Comparison of ENCODE assay signal across 18 cellular contexts in genomic region chr7:101896312-101896711, GRCh38.
DNase-seq lines count a peak whose midpoint lies in the region; ATAC-seq and TF ChIP-seq lines count a peak whose summit lies in the region.
"Had no signal": no experiment of that assay in that cellular context is flagged by ENCODE, and none has a peak within 500 bp of the region (broad histone marks: within the 10 kb centered on the region; RNA-seq: fewer than 3 reads in every experiment).

No MANE protein-coding gene starts in this region.

- H3K9me3 ChIP-seq in BLaER1 treated with 17β-estradiol and CSF1 and Interleukin-3, amounts not matched to agents 10 nM and 100 nM (replicated peaks in 1 of 11): no peaks in the 10 kb centered on the region
- H3K9me3 ChIP-seq in SU-DHL-6 (ENCODE audit: insufficient read depth, low read length) (no peaks in the 10 kb centered on the region), heart right ventricle (no peaks in the 10 kb centered on the region), sigmoid colon (no peaks in the 10 kb centered on the region), breast epithelium (no peaks in the 10 kb centered on the region)
- H3K9me3 ChIP-seq: upper lobe of left lung had no signal

- no peaks in the 10 kb centered on the region for H3K27me3 ChIP-seq in BLaER1 treated with 17β-estradiol and CSF1 and Interleukin-3, amounts not matched to agents 10 nM and 100 nM
- H3K27me3 ChIP-seq in SU-DHL-6 (ENCODE audit: low read length) (no peaks in the 10 kb centered on the region), heart right ventricle (no peaks in the 10 kb centered on the region), sigmoid colon (no peaks in the 10 kb centered on the region), breast epithelium (no peaks in the 10 kb centered on the region)
- H3K27me3 ChIP-seq: hepatocyte, upper lobe of left lung had no signal

- H3K79me2 ChIP-seq in SU-DHL-6 (ENCODE audit: insufficient read depth, low read length): peaks cover 99% of the 10 kb centered on the region

- peak overlapping the region; percentile 24 to 72 (median 49) for H3K4me2 ChIP-seq in BLaER1 treated with 17β-estradiol and CSF1 and Interleukin-3, amounts not matched to agents 10 nM and 100 nM
- peak overlapping the region; percentile 32 for H3K4me2 ChIP-seq in SU-DHL-6 (ENCODE audit: low read depth, low read length, poor library complexity, severe bottlenecking)
- H3K4me2 ChIP-seq: hepatocyte had no signal

- H3K4me3 ChIP-seq in BLaER1 treated with 17β-estradiol and CSF1 and Interleukin-3, amounts not matched to agents 10 nM and 100 nM: no peak overlapping the region
- H3K4me3 ChIP-seq in SU-DHL-6 (ENCODE audit: insufficient read depth, low read length, poor library complexity, severe bottlenecking) (no peak overlapping the region), heart right ventricle (no peak overlapping the region), sigmoid colon (no peak overlapping the region), breast epithelium (no peak overlapping the region)
- H3K4me3 ChIP-seq: hepatocyte, lung, upper lobe of left lung had no signal

- peak in 1 of 4 donors; percentile 16 for TF ChIP-seq EP300 in sigmoid colon (IDR thresholded peaks at IDR 0.05)

- no peak overlapping the region for H2AFZ ChIP-seq in SU-DHL-6 (ENCODE audit: low read depth, low read length, severe bottlenecking)
- H2AFZ ChIP-seq: hepatocyte had no signal

- 73 to 77% methylated on average over 9 of the region's 9 CpGs for WGBS in heart right ventricle, 2 donors
- WGBS in sigmoid colon, 2 donors: 86 to 92% methylated on average over 9 of the region's 9 CpGs

- no peak for TF ChIP-seq CTCF in SU-DHL-6 (IDR thresholded peaks at IDR 0.05; ENCODE audit: insufficient read depth, low read length, poor library complexity, severe bottlenecking)
- no peak for TF ChIP-seq CTCF in heart right ventricle (IDR thresholded peaks at IDR 0.05)
- no peak for TF ChIP-seq CTCF in sigmoid colon (IDR thresholded peaks at IDR 0.05)
- TF ChIP-seq CTCF in breast epithelium (IDR thresholded peaks at IDR 0.05): no peak

- DNase-seq in heart right ventricle: no peak
- no peak for DNase-seq in sigmoid colon
- DNase-seq in breast epithelium (ENCODE audit: low spot score in 2 of 2): no peak
- no peak for DNase-seq in activated T-cell treated with anti-CD3 and anti-CD28 coated beads, Interleukin-2, amount 50 U/mL, for 48 hours
- no peak for DNase-seq in stimulated activated CD4-positive, alpha-beta T cell treated with anti-CD3 and anti-CD28 coated beads, Interleukin-2, amount 100 ng/mL, for 24 hours
- DNase-seq: activated CD4-positive, alpha-beta T cell treated with anti-CD3 and anti-CD28 coated beads for 4 hours; cortex of kidney; KG1; NCI-H1694 treated with DMSO at 0.1 percent for 48 hours; NCI-H748 treated with DMSO at 0.1 percent for 48 hours; SHP77; upper lobe of left lung had no signal

- H3K4me1 ChIP-seq in BLaER1 treated with 17β-estradiol and CSF1 and Interleukin-3, amounts not matched to agents 10 nM and 100 nM: peaks cover 56 to 93% (median 74%) of the 10 kb centered on the region in 10 experiments
- H3K4me1 ChIP-seq in heart right ventricle (peaks cover 15 to 74% (median 63%) of the 10 kb centered on the region in 9 donors), sigmoid colon (peaks cover 0 to 77% (median 72%) of the 10 kb centered on the region in 4 donors), breast epithelium (no peaks in the 10 kb centered on the region)

- ATAC-seq in heart right ventricle (peak in 7 of 8 donors; percentile 28 to 55 (median 36)), GM21576 (IDR thresholded peaks at IDR 0.05; ENCODE audit: unreplicated experiment) (no peak)
- ATAC-seq: activated naive CD4-positive, alpha-beta T cell treated with anti-CD3 and anti-CD28 coated beads, Interleukin-2, amount 50 U/mL, for 72 hours had no signal

- H3K27ac ChIP-seq in BLaER1 treated with 17β-estradiol and CSF1 and Interleukin-3, amounts not matched to agents 10 nM and 100 nM: peak overlapping the region in 1 of 11 experiments; percentile 21; a peak in 1 of 22 replicates
- H3K27ac ChIP-seq in SU-DHL-6 (ENCODE audit: low read depth, low read length) (peak overlapping the region; percentile 72), heart right ventricle (peak overlapping the region in 8 of 10 donors; percentile 22 to 71 (median 57)), sigmoid colon (peak overlapping the region in 3 of 4 donors; percentile 80 to 84 (median 81)), breast epithelium (no peak overlapping the region)
- H3K27ac ChIP-seq: hepatocyte, upper lobe of left lung had no signal

- peaks cover 45% of the 10 kb centered on the region for H3F3A ChIP-seq in SU-DHL-6 (ENCODE audit: insufficient read depth)

- H3K9ac ChIP-seq in BLaER1 treated with 17β-estradiol and CSF1 and Interleukin-3, amounts not matched to agents 10 nM and 100 nM: 0 out of 22 replicates have a peak overlapping the region, but pooled peaks of 1 of the 11 experiments have one; percentile 8
- H3K9ac ChIP-seq in SU-DHL-6 (ENCODE audit: low read length): peak overlapping the region; percentile 10

- H4K20me1 ChIP-seq in BLaER1 treated with 17β-estradiol and CSF1 and Interleukin-3, amounts not matched to agents 10 nM and 100 nM: peaks cover 97 to 100% (median 100%) of the 10 kb centered on the region in 11 experiments
- peaks cover 13% of the 10 kb centered on the region; the same call in 1 of the 2 replicates for H4K20me1 ChIP-seq in SU-DHL-6 (ENCODE audit: low read depth, low read length)

- no peak for TF ChIP-seq POLR2A in sigmoid colon (IDR thresholded peaks at IDR 0.05)
- no peak for TF ChIP-seq POLR2A in breast epithelium (IDR thresholded peaks at IDR 0.05)

- intact Hi-C loops in heart right ventricle (cut with DNase I) (no loop called here), sigmoid colon (cut with DNase I) (no loop called here), breast epithelium (cut with DNase I; ENCODE audit: low total_unique reads) (no loop called here)

- H3K9me2 ChIP-seq in SU-DHL-6 (replicated peaks; ENCODE audit: insufficient read depth, low read length): no peaks in the 10 kb centered on the region

- peaks cover 0 to 33% (median 15%) of the 10 kb centered on the region in 11 experiments; a peak in 14 of 22 replicates for H3K36me3 ChIP-seq in BLaER1 treated with 17β-estradiol and CSF1 and Interleukin-3, amounts not matched to agents 10 nM and 100 nM
- H3K36me3 ChIP-seq in SU-DHL-6 (ENCODE audit: low read length): peaks cover 4% of the 10 kb centered on the region; the same call in 1 of the 2 replicates
- H3K36me3 ChIP-seq in heart right ventricle: peaks cover 0 to 6% (median 0%) of the 10 kb centered on the region in 9 donors
- H3K36me3 ChIP-seq in sigmoid colon: no peaks in the 10 kb centered on the region
- no peaks in the 10 kb centered on the region for H3K36me3 ChIP-seq in breast epithelium
- H3K36me3 ChIP-seq: upper lobe of left lung had no signal

Comparison
In these comparisons a context has a peak if more than half of its experiments do, and no peak if none do; other contexts are left out.
1. H3K27ac ChIP-seq: peak in SU-DHL-6 (single experiment), heart right ventricle (8 of 10) and sigmoid colon (3 of 4); none in breast epithelium (0 of 2).